In genomic region chr2:103402944-103403343, GRCh38 we compare ENCODE assay signal across 17 cellular contexts.
DNase-seq lines count a peak whose midpoint lies in the region; ATAC-seq and TF ChIP-seq lines count a peak whose summit lies in the region.
"Had no signal": no experiment of that assay in that cellular context is flagged by ENCODE, and none has a peak within 500 bp of the region (broad histone marks: within the 10 kb centered on the region; RNA-seq: fewer than 3 reads in every experiment).

No MANE protein-coding gene starts in this region.

- DNase-seq in NCI-H226: peak; percentile 7
- no peak for DNase-seq in mesothelial cell of epicardium (ENCODE audit: low spot score in 2 of 2, unreplicated experiment in 2 of 2)
- DNase-seq in activated CD4-positive, CD25-positive, alpha-beta regulatory T cell (lab: John Stamatoyannopoulos, UW): no peak
- DNase-seq in activated CD4-positive, alpha-beta T cell treated with anti-CD3 and anti-CD28 coated beads, Interleukin-2, amount 10 ng/mL, durations not matched to agents 7 days and 5 days: no peak
- DNase-seq in activated CD4-positive, CD25-positive, alpha-beta regulatory T cell treated with anti-CD3 and anti-CD28 coated beads, Interleukin-2, amount 50 U/mL, for 72 hours: no peak
- DNase-seq: AML-193; CD4-positive, alpha-beta T cell; DMS79; GF-D8; Karpas-422; NCI-H1417 treated with DMSO at 0.1 percent for 48 hours; NCI-H2029; NCI-H524; SJCRH30 had no signal

- H3K36me3 Mint-ChIP-seq in brain (no peaks in the 10 kb centered on the region), mesothelial cell of epicardium (no peaks in the 10 kb centered on the region)
- H3K36me3 Mint-ChIP-seq in activated CD4-positive, alpha-beta T cell treated with anti-CD3 and anti-CD28 coated beads, Interleukin-2, amount 10 ng/mL, durations not matched to agents 7 days and 5 days (ENCODE audit: low read depth): no peaks in the 10 kb centered on the region

- H3K27ac Mint-ChIP-seq in brain (peak overlapping the region in 3 of 5 experiments; percentile 42 to 97 (median 90)), mesothelial cell of epicardium (peak overlapping the region; percentile 91)
- H3K27ac Mint-ChIP-seq in activated CD4-positive, alpha-beta T cell treated with anti-CD3 and anti-CD28 coated beads, Interleukin-2, amount 10 ng/mL, durations not matched to agents 7 days and 5 days: no peak overlapping the region
- H3K27ac Mint-ChIP-seq: CD4-positive, alpha-beta T cell had no signal

- H3K4me1 Mint-ChIP-seq in brain (peaks cover 40% of the 10 kb centered on the region), mesothelial cell of epicardium (peaks cover 14% of the 10 kb centered on the region)
- no peaks in the 10 kb centered on the region for H3K4me1 Mint-ChIP-seq in activated CD4-positive, alpha-beta T cell treated with anti-CD3 and anti-CD28 coated beads, Interleukin-2, amount 10 ng/mL, durations not matched to agents 7 days and 5 days

- no peak for TF ChIP-seq CTCF in brain (conservative IDR thresholded peaks at IDR 0.05)
- TF ChIP-seq CTCF in mesothelial cell of epicardium (IDR thresholded peaks at IDR 0.05; ENCODE audit: unreplicated experiment): no peak

- H3K9ac ChIP-seq in ES-I3 (ENCODE audit: low read depth, low read length): peak overlapping the region; percentile 15; the same call in 1 of the 2 replicates

- CTCF ChIA-PET in activated CD4-positive, alpha-beta T cell treated with anti-CD3 and anti-CD28 coated beads, Interleukin-2, amount 10 ng/mL, durations not matched to agents 7 days and 5 days (lab: Charles Lee): no interaction called here

- H3K4me3 Mint-ChIP-seq in brain: no peak overlapping the region
- H3K4me3 Mint-ChIP-seq in mesothelial cell of epicardium: no peak overlapping the region
- no peak overlapping the region for H3K4me3 Mint-ChIP-seq in activated CD4-positive, alpha-beta T cell treated with anti-CD3 and anti-CD28 coated beads, Interleukin-2, amount 10 ng/mL, durations not matched to agents 7 days and 5 days
- H3K4me3 Mint-ChIP-seq: CD4-positive, alpha-beta T cell had no signal

- H3K9me3 ChIP-seq in ES-I3 (ENCODE audit: control insufficient read depth, insufficient read depth, low read length): no peaks in the 10 kb centered on the region
- H3K9me3 ChIP-seq: SJCRH30 had no signal

- H3K9me3 Mint-ChIP-seq in brain (peaks cover 0 to 6% (median 0%) of the 10 kb centered on the region in 5 experiments), mesothelial cell of epicardium (no peaks in the 10 kb centered on the region)
- H3K9me3 Mint-ChIP-seq in activated CD4-positive, alpha-beta T cell treated with anti-CD3 and anti-CD28 coated beads, Interleukin-2, amount 10 ng/mL, durations not matched to agents 7 days and 5 days: no peaks in the 10 kb centered on the region
- H3K9me3 Mint-ChIP-seq: CD4-positive, alpha-beta T cell had no signal

- POLR2A ChIA-PET in activated CD4-positive, alpha-beta T cell treated with anti-CD3 and anti-CD28 coated beads, Interleukin-2, amount 10 ng/mL, durations not matched to agents 7 days and 5 days (lab: Charles Lee): no interaction called here

- H3K27me3 Mint-ChIP-seq in brain (no peaks in the 10 kb centered on the region), mesothelial cell of epicardium (ENCODE audit: low read depth) (no peaks in the 10 kb centered on the region)
- H3K27me3 Mint-ChIP-seq in activated CD4-positive, alpha-beta T cell treated with anti-CD3 and anti-CD28 coated beads, Interleukin-2, amount 10 ng/mL, durations not matched to agents 7 days and 5 days: no peaks in the 10 kb centered on the region
- H3K27me3 Mint-ChIP-seq: CD4-positive, alpha-beta T cell had no signal

- H3K4me1 ChIP-seq in ES-I3 (ENCODE audit: insufficient read depth, low read length): peaks cover 38% of the 10 kb centered on the region
- H3K4me1 ChIP-seq: SJCRH30 had no signal

- no peak for ATAC-seq in HG03565 (IDR thresholded peaks at IDR 0.05; ENCODE audit: unreplicated experiment)

- no peaks in the 10 kb centered on the region for H3K36me3 ChIP-seq in ES-I3 (ENCODE audit: insufficient read depth, low read length)
- H3K36me3 ChIP-seq: SJCRH30 had no signal
